ENCODE assay signal across 11 cellular contexts in genomic region chr16:85606920-85607319, GRCh38. TPM values are rescaled to one million over a fixed set of nuclear protein-coding genes. Genes with fewer than 3 reads are reported as not detected.
A peak's percentile ranks its signal among the peaks of the same experiment; 100 is the strongest.
DNase-seq lines count a peak whose midpoint lies in the region; ATAC-seq, FAIRE-seq and TF ChIP-seq lines count a peak whose summit lies in the region.
"Had no signal": no experiment of that assay in that cellular context is flagged by ENCODE, and none has a peak within 500 bp of the region (broad histone marks: within the 10 kb centered on the region; RNA-seq: fewer than 3 reads in every experiment).

No MANE protein-coding gene starts in this region.

- H3K27ac ChIP-seq in A673 (ENCODE audit: low read depth, low read length, poor library complexity, severe bottlenecking) = peak overlapping the region; percentile 73
- peak overlapping the region; percentile 78 for H3K27ac ChIP-seq in HUES6 (ENCODE audit: low read depth, low read length)
- no peak overlapping the region for H3K27ac ChIP-seq in astrocyte (ENCODE audit: low read depth, low read length)
- H3K27ac ChIP-seq: left ventricle myocardium inferior had no signal

- FAIRE-seq in astrocyte (lab: Jason Lieb, UNC) = no peak

- H3K36me3 ChIP-seq in A673 (ENCODE audit: insufficient read depth, low read length, poor library complexity, severe bottlenecking) (no peaks in the 10 kb centered on the region), HUES6 (ENCODE audit: control insufficient read depth, insufficient read depth, low read length) (no peaks in the 10 kb centered on the region), astrocyte (ENCODE audit: insufficient read depth, low read length) (no peaks in the 10 kb centered on the region), mucosa of descending colon (ENCODE audit: low read depth) (no peaks in the 10 kb centered on the region)
- H3K36me3 ChIP-seq: left ventricle myocardium inferior had no signal

- H3K27ac Mint-ChIP-seq in astrocyte (ENCODE audit: unreplicated experiment) = no peak overlapping the region
- H3K27ac Mint-ChIP-seq: activated naive CD4-positive, alpha-beta T cell treated with anti-CD3 and anti-CD28 coated beads, Interleukin-2, amount 10 ng/mL, durations not matched to agents 7 days and 5 days; progenitor cell of endocrine pancreas had no signal

- no TSS peak for BruUV-seq in A673 (replicated peaks; lab: Mats Ljungman, UMichigan)

- H2AFZ ChIP-seq in astrocyte (ENCODE audit: low read depth, low read length) = no peak overlapping the region

- CTCF ChIA-PET in A673 (lab: Charles Lee) = interaction anchor here (1.2 kb wide), 1 partner anchor 9 kb away, joined by 5 read pairs; no protein-coding TSS in a partner anchor

- no peak for TF ChIP-seq CTCF in A673 (conservative IDR thresholded peaks at IDR 0.05; ENCODE audit: low read depth, low read length)
- TF ChIP-seq CTCF in astrocyte (IDR thresholded peaks at IDR 0.05; ENCODE audit: insufficient read depth, low read depth, low read length) = no peak
- TF ChIP-seq CTCF in mucosa of descending colon (IDR thresholded peaks at IDR 0.05) = no peak

- H3K9ac ChIP-seq in HUES6 (ENCODE audit: low read length) = peak overlapping the region; percentile 48
- H3K9ac ChIP-seq in astrocyte (ENCODE audit: low read length) = no peak overlapping the region

- H3K79me2 ChIP-seq in astrocyte (ENCODE audit: insufficient read depth, low read length) = peaks cover 9% of the 10 kb centered on the region

- peaks cover 3% of the 10 kb centered on the region for H3K36me3 Mint-ChIP-seq in astrocyte (ENCODE audit: low read depth, unreplicated experiment)
- H3K36me3 Mint-ChIP-seq: activated naive CD4-positive, alpha-beta T cell treated with anti-CD3 and anti-CD28 coated beads, Interleukin-2, amount 10 ng/mL, durations not matched to agents 7 days and 5 days had no signal

- no peaks in the 10 kb centered on the region for H3K27me3 ChIP-seq in A673 (replicated peaks; ENCODE audit: insufficient read depth, low read depth, low read length, poor library complexity)
- peaks cover 15% of the 10 kb centered on the region for H3K27me3 ChIP-seq in HUES6 (ENCODE audit: control insufficient read depth, insufficient read depth, low read length)
- no peaks in the 10 kb centered on the region for H3K27me3 ChIP-seq in astrocyte (ENCODE audit: insufficient read depth, low read length)

- H3K4me3 ChIP-seq in A673 (ENCODE audit: low read depth, low read length, poor library complexity, severe bottlenecking) (peak overlapping the region; percentile 14), HUES6 (ENCODE audit: low read depth, low read length) (peak overlapping the region; percentile 42), astrocyte (ENCODE audit: insufficient read depth, low read depth, low read length) (no peak overlapping the region), mucosa of descending colon (no peak overlapping the region)
- H3K4me3 ChIP-seq: left ventricle myocardium inferior had no signal

- peaks cover 22% of the 10 kb centered on the region for H3K27me3 Mint-ChIP-seq in astrocyte (ENCODE audit: low read depth, unreplicated experiment)
- H3K27me3 Mint-ChIP-seq: progenitor cell of endocrine pancreas had no signal

- POLR2A ChIA-PET in A673 (lab: Charles Lee; ENCODE audit: low non-redundant PET) = no interaction called here

- no peaks in the 10 kb centered on the region for H3K9me3 Mint-ChIP-seq in astrocyte (ENCODE audit: unreplicated experiment)
- H3K9me3 Mint-ChIP-seq: activated naive CD4-positive, alpha-beta T cell treated with anti-CD3 and anti-CD28 coated beads, Interleukin-2, amount 10 ng/mL, durations not matched to agents 7 days and 5 days had no signal

- no peaks in the 10 kb centered on the region for H3K9me3 ChIP-seq in A673 (ENCODE audit: low read depth, low read length, poor library complexity, severe bottlenecking)
- no peaks in the 10 kb centered on the region for H3K9me3 ChIP-seq in HUES6 (ENCODE audit: control insufficient read depth, insufficient read depth, low read depth, low read length)
- no peaks in the 10 kb centered on the region for H3K9me3 ChIP-seq in astrocyte (ENCODE audit: insufficient read depth, low read depth, low read length)
- no peaks in the 10 kb centered on the region for H3K9me3 ChIP-seq in mucosa of descending colon
- H3K9me3 ChIP-seq: left ventricle myocardium inferior had no signal

- DNase-seq in A673 (ENCODE audit: low spot score) (peak; percentile 47), astrocyte (ENCODE audit: low read depth) (no peak), mucosa of descending colon (no peak), NCI-H128 (lab: John Stamatoyannopoulos, UW; ENCODE audit: unreplicated experiment) (no peak), GM03348 (ENCODE audit: low spot score) (no peak)
- DNase-seq: left ventricle myocardium inferior had no signal

- peaks cover 84% of the 10 kb centered on the region for H4K20me1 ChIP-seq in astrocyte (ENCODE audit: insufficient read depth, low read length)

- ATAC-seq in mucosa of descending colon (peak; percentile 20), HG03520 (IDR thresholded peaks at IDR 0.05; ENCODE audit: unreplicated experiment) (no peak), GM21528 (IDR thresholded peaks at IDR 0.05; ENCODE audit: low FRiP score, unreplicated experiment) (no peak)

- H3K4me1 ChIP-seq in A673 (ENCODE audit: insufficient read depth, low read length, poor library complexity, severe bottlenecking) (peaks cover 47% of the 10 kb centered on the region), HUES6 (ENCODE audit: control insufficient read depth, insufficient read depth, low read length) (peaks cover 73% of the 10 kb centered on the region), astrocyte (ENCODE audit: insufficient read depth, low read length) (peaks cover 22% of the 10 kb centered on the region), mucosa of descending colon (ENCODE audit: low read depth) (peaks cover 64% of the 10 kb centered on the region)

- peak overlapping the region; percentile 26 for H3K4me2 ChIP-seq in astrocyte (ENCODE audit: low read length)

- peak overlapping the region; percentile 45 for H3K4me3 Mint-ChIP-seq in astrocyte (ENCODE audit: unreplicated experiment)
- H3K4me3 Mint-ChIP-seq: activated naive CD4-positive, alpha-beta T cell treated with anti-CD3 and anti-CD28 coated beads, Interleukin-2, amount 10 ng/mL, durations not matched to agents 7 days and 5 days had no signal

- peaks cover 11% of the 10 kb centered on the region for H3K4me1 Mint-ChIP-seq in astrocyte (ENCODE audit: low read depth, unreplicated experiment)

- intact Hi-C loops in A673 (cut with micrococcal nuclease; ENCODE audit: unreplicated experiment) (no loop called here), mucosa of descending colon (cut with DNase I, micrococcal nuclease) (loop anchor here in 1 of 2 donors (5.0 kb wide), 2 partner anchors 40 to 185 kb away; no protein-coding TSS in a partner anchor)

RNA-seq across cellular contexts. Expression of gene GSE1, which starts 6.2 kb away (rescaled TPM):
- total RNA-seq in A673 (2021) (64.2 and 72.4 TPM in 2 replicates), astrocyte (30.1 and 35.0 TPM in 2 replicates), mucosa of descending colon (100 to 1,000 TPM; 107 to 122 (median 107) TPM)

Comparison
In these comparisons a context has a peak if more than half of its experiments do, and no peak if none do; other contexts are left out.
1. H3K4me3 ChIP-seq: peak in A673 (single experiment) and HUES6 (single experiment); none in astrocyte (single experiment) and mucosa of descending colon (single experiment).